Comparison of ENCODE assay signal across 9 cellular contexts in the genomic region with DNA sequence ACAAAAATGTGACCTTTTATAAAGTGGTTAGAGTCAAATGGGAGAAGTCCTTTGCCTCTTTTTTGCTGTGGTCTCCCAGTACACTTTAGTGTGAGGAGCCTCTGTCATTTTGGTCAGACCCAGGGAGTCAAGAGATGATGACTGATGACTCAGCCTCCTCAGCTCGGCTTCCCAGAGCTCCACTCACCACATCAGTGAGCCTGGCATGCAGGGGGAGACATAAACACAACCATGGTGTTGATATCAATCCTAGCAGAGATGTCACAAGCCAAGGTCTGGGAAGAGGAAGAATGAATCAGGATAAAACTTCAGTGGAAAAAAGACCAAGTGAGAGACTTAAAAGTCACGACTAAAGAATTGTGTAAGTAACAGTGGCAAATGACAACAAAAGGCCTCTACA. TPM values are rescaled to one million over a fixed set of nuclear protein-coding genes. Genes with fewer than 3 reads are reported as not detected.
DNase-seq lines count a peak whose midpoint lies in the region; ATAC-seq and TF ChIP-seq lines count a peak whose summit lies in the region.
"Had no signal": no experiment of that assay in that cellular context is flagged by ENCODE, and none has a peak within 500 bp of the region (broad histone marks: within the 10 kb centered on the region; RNA-seq: fewer than 3 reads in every experiment).

No MANE protein-coding gene starts in this region.

- H3K4me3 Mint-ChIP-seq in mesothelial cell of epicardium, result no peak overlapping the region

- no peak for ATAC-seq in GM19452 (IDR thresholded peaks at IDR 0.05; ENCODE audit: unreplicated experiment)

- DNase-seq in Caki2 (ENCODE audit: low read depth), result peak; percentile 99
- peak; percentile 99 for DNase-seq in LHCN-M2 (ENCODE audit: low read depth)
- peak; percentile 91 for DNase-seq in mammary epithelial cell
- no peak for DNase-seq in mesothelial cell of epicardium (ENCODE audit: low spot score in 2 of 2, unreplicated experiment in 2 of 2)
- no peak for DNase-seq in KG1 (lab: John Stamatoyannopoulos, UW)
- no peak for DNase-seq in NCI-H510A treated with DMSO at 0.1 percent for 48 hours (lab: John Stamatoyannopoulos, UW)
- DNase-seq in posterior cingulate gyrus, result no peak

- in situ Hi-C loops in Caki2 (cut with HindIII; ENCODE audit: low pct_unique_long_range_greater_than_20kb, low sequenced_read_pairs), result no loop called here
- in situ Hi-C loops in mammary epithelial cell (cut with MboI; ENCODE audit: low sequenced_read_pairs in 2 of 2), result no loop called here

- peak overlapping the region; percentile 77 for H3K4me2 ChIP-seq in mammary epithelial cell (ENCODE audit: insufficient read depth, low read depth, low read length)

- H3K79me2 ChIP-seq in mammary epithelial cell (ENCODE audit: insufficient read depth, low read length), result no peaks in the 10 kb centered on the region

- H3K9me3 Mint-ChIP-seq in mesothelial cell of epicardium, result peaks cover 8% of the 10 kb centered on the region

- no peaks in the 10 kb centered on the region for H3K27me3 Mint-ChIP-seq in mesothelial cell of epicardium (ENCODE audit: low read depth)

- H3K4me1 Mint-ChIP-seq in mesothelial cell of epicardium, result peaks cover 34% of the 10 kb centered on the region

- peak overlapping the region; percentile 47 for H3K27ac Mint-ChIP-seq in mesothelial cell of epicardium

- no peak overlapping the region for H3K4me3 ChIP-seq in mammary epithelial cell (replicated peaks in 1 of 3; ENCODE audit: insufficient read depth in 1 of 3, low read depth in 2 of 3, low read length in 3 of 3)
- H3K4me3 ChIP-seq: esophagus muscularis mucosa had no signal

- H3K36me3 ChIP-seq in mammary epithelial cell (ENCODE audit: insufficient read depth, low read length), result no peaks in the 10 kb centered on the region
- H3K36me3 ChIP-seq: esophagus muscularis mucosa had no signal

- intact Hi-C loops in mammary epithelial cell (cut with micrococcal nuclease) (loop anchor here (1.0 kb wide), 1 partner anchor 78 kb away; no protein-coding TSS in a partner anchor), posterior cingulate gyrus (cut with DNase I) (no loop called here)

- peak overlapping the region; percentile 75 for H3K27ac ChIP-seq in mammary epithelial cell (ENCODE audit: insufficient read depth, low read depth, low read length)

- no peaks in the 10 kb centered on the region for H3K27me3 ChIP-seq in mammary epithelial cell (ENCODE audit: insufficient read depth, low read length)
- H3K27me3 ChIP-seq: esophagus muscularis mucosa had no signal

- dilution Hi-C loops in mammary epithelial cell (cut with HindIII; ENCODE audit: low sequenced_read_pairs), result no loop called here

- CTCF ChIA-PET in mammary epithelial cell (lab: Charles Lee; ENCODE audit: low non-redundant PET), result interaction anchor here (0.7 kb wide), 1 partner anchor 21 kb away, joined by 11 read pairs; no protein-coding TSS in a partner anchor

- peaks cover 2% of the 10 kb centered on the region for H3K36me3 Mint-ChIP-seq in mesothelial cell of epicardium

- BruUV-seq in mammary epithelial cell (replicated peaks; lab: Mats Ljungman, UMichigan), result no TSS peak

- H3K4me1 ChIP-seq in mammary epithelial cell (ENCODE audit: insufficient read depth, low read length), result peaks cover 48% of the 10 kb centered on the region

- no peaks in the 10 kb centered on the region for H4K20me1 ChIP-seq in mammary epithelial cell (ENCODE audit: insufficient read depth, low read length)

- TF ChIP-seq CTCF in mammary epithelial cell (conservative IDR thresholded peaks at IDR 0.05 in 1 of 2, IDR thresholded peaks at IDR 0.05 in 1 of 2; ENCODE audit: extremely low read depth in 1 of 2, insufficient read depth in 1 of 2, low read depth in 1 of 2, low read length in 2 of 2), result peak; percentile 14 to 30
- no peak for TF ChIP-seq CTCF in mesothelial cell of epicardium (IDR thresholded peaks at IDR 0.05; ENCODE audit: unreplicated experiment)

- WGBS in mammary epithelial cell (ENCODE audit: low coverage, missing lambda C conversion rate), result 0% methylated on average over 2 of the region's 2 CpGs

- peak overlapping the region; percentile 33 for H3K9ac ChIP-seq in mammary epithelial cell (ENCODE audit: insufficient read depth, low read length)

- peak overlapping the region; percentile 31 for H2AFZ ChIP-seq in mammary epithelial cell (ENCODE audit: low read depth, low read length)

- no peaks in the 10 kb centered on the region for H3K9me3 ChIP-seq in mammary epithelial cell (replicated peaks; ENCODE audit: insufficient read depth, low read length)

RNA-seq across cellular contexts. Expression of gene TFAM, which starts 50.1 kb away (rescaled TPM):
- 24.2 and 39.6 TPM in 2 replicates for total RNA-seq in Caki2 (2014; rRNA removed; shearing (Covaris generic); ENCODE audit: low replicate concordance)
- total RNA-seq in LHCN-M2 (2014; rRNA removed) (29.9 and 44.9 TPM in 2 replicates), mammary epithelial cell (10 to 100 TPM; 26.2 to 46.3 TPM), mesothelial cell of epicardium (46.9 to 55.1 TPM (median 52.7 TPM) in 3 replicates)
- polyA plus RNA-seq in LHCN-M2 (2012), result 13.6 TPM
- polyA plus RNA-seq in mammary epithelial cell, result 23.6 TPM
- polyA minus RNA-seq in mammary epithelial cell, result 41.6 TPM

Comparison
In these comparisons a context has a peak if more than half of its experiments do, and no peak if none do; other contexts are left out.
1. DNase-seq: peak in Caki2 (single experiment), LHCN-M2 (single experiment) and mammary epithelial cell (single experiment); none in mesothelial cell of epicardium (0 of 2), KG1 (single experiment), NCI-H510A treated with DMSO at 0.1 percent for 48 hours (single experiment) and posterior cingulate gyrus (0 of 10).